Comparison of ENCODE assay signal across 11 cellular contexts in genomic region chr15:45333550-45333949, GRCh38. TPM values are rescaled to one million over a fixed set of nuclear protein-coding genes. Genes with fewer than 3 reads are reported as not detected.
A peak's percentile ranks its signal among the peaks of the same experiment; 100 is the strongest.
DNase-seq lines count a peak whose midpoint lies in the region; ATAC-seq, FAIRE-seq and TF ChIP-seq lines count a peak whose summit lies in the region.
"Had no signal": no experiment of that assay in that cellular context is flagged by ENCODE, and none has a peak within 500 bp of the region (broad histone marks: within the 10 kb centered on the region; RNA-seq: fewer than 3 reads in every experiment).

No MANE protein-coding gene starts in this region.

- no TSS peak for BruUV-seq in A673 (replicated peaks; lab: Mats Ljungman, UMichigan)

- H3K9me3 ChIP-seq in A673 (ENCODE audit: low read depth, low read length, poor library complexity, severe bottlenecking): no peaks in the 10 kb centered on the region
- no peaks in the 10 kb centered on the region for H3K9me3 ChIP-seq in body of pancreas
- H3K9me3 ChIP-seq in vagina: no peaks in the 10 kb centered on the region
- H3K9me3 ChIP-seq: BLaER1 had no signal

- 30 to 32% methylated on average over 2 to 3 of the region's 3 CpGs for WGBS in body of pancreas, 2 donors

- TF ChIP-seq POLR2A in body of pancreas (IDR thresholded peaks at IDR 0.05) (no peak), vagina (IDR thresholded peaks at IDR 0.05) (no peak)

- FAIRE-seq in HTR-8/SVneo (lab: Jason Lieb, UNC): no peak

- DNase-seq in A673 (ENCODE audit: low spot score): peak; percentile 18
- DNase-seq in HTR-8/SVneo (ENCODE audit: insufficient read length, low spot score): peak; percentile 9
- peak in 3 of 4 donors; percentile 46 to 56 (median 46) for DNase-seq in body of pancreas
- peak; percentile 66 for DNase-seq in left kidney (ENCODE audit: low read depth, low spot score)
- DNase-seq in vagina (ENCODE audit: extremely low spot score in 2 of 2): no peak
- no peak for DNase-seq in NAMALWA (ENCODE audit: low spot score)
- DNase-seq in T-helper 1 cell: no peak
- DNase-seq: foreskin keratinocyte, NCI-H1105 treated with DMSO at 0.1 percent for 48 hours had no signal

- no peak overlapping the region for H3K27ac ChIP-seq in A673 (ENCODE audit: low read depth, low read length, poor library complexity, severe bottlenecking)
- H3K27ac ChIP-seq in body of pancreas: peak overlapping the region in 3 of 4 donors; percentile 68 to 84 (median 83)
- H3K27ac ChIP-seq in vagina: no peak overlapping the region
- H3K27ac ChIP-seq: BLaER1, foreskin keratinocyte had no signal

- H3K4me3 ChIP-seq in A673 (ENCODE audit: low read depth, low read length, poor library complexity, severe bottlenecking) (no peak overlapping the region), body of pancreas (no peak overlapping the region), vagina (no peak overlapping the region)
- H3K4me3 ChIP-seq: BLaER1 had no signal

- CTCF ChIA-PET in A673 (lab: Charles Lee): interaction anchor here (0.6 kb wide), 1 partner anchor 159 kb away, joined by 3 read pairs; no protein-coding TSS in a partner anchor

- TF ChIP-seq CTCF in A673 (conservative IDR thresholded peaks at IDR 0.05; ENCODE audit: low read depth, low read length) (no peak), body of pancreas (IDR thresholded peaks at IDR 0.05) (no peak), vagina (IDR thresholded peaks at IDR 0.05) (no peak)

- H3K4me1 ChIP-seq in A673 (ENCODE audit: insufficient read depth, low read length, poor library complexity, severe bottlenecking) (no peaks in the 10 kb centered on the region), body of pancreas (peaks cover 73% of the 10 kb centered on the region), vagina (no peaks in the 10 kb centered on the region)
- H3K4me1 ChIP-seq: BLaER1, foreskin keratinocyte had no signal

- no peaks in the 10 kb centered on the region for H3K27me3 ChIP-seq in A673 (replicated peaks; ENCODE audit: insufficient read depth, low read depth, low read length, poor library complexity)
- no peaks in the 10 kb centered on the region for H3K27me3 ChIP-seq in body of pancreas
- H3K27me3 ChIP-seq in vagina: no peaks in the 10 kb centered on the region
- H3K27me3 ChIP-seq: BLaER1 had no signal

- ATAC-seq in body of pancreas (no peak), HG02588 (IDR thresholded peaks at IDR 0.05; ENCODE audit: unreplicated experiment) (no peak)
- ATAC-seq: foreskin keratinocyte had no signal

- POLR2A ChIA-PET in A673 (lab: Charles Lee; ENCODE audit: low non-redundant PET): no interaction called here

- H3K36me3 ChIP-seq in A673 (ENCODE audit: insufficient read depth, low read length, poor library complexity, severe bottlenecking): no peaks in the 10 kb centered on the region
- no peaks in the 10 kb centered on the region for H3K36me3 ChIP-seq in body of pancreas (replicated peaks in 1 of 2; ENCODE audit: insufficient read depth in 1 of 2, low read depth in 2 of 2)
- no peaks in the 10 kb centered on the region for H3K36me3 ChIP-seq in vagina
- H3K36me3 ChIP-seq: BLaER1 had no signal

- intact Hi-C loops in A673 (cut with micrococcal nuclease; ENCODE audit: unreplicated experiment) (no loop called here), body of pancreas (cut with DNase I) (no loop called here), vagina (cut with DNase I) (no loop called here)

RNA-seq across cellular contexts. Expression of gene GATM, which starts 44.8 kb away (rescaled TPM):
- total RNA-seq in A673 (2021): 9.5 and 11.0 TPM in 2 replicates
- 1,000 to 10,000 TPM; 1,064 to 1,447 TPM for total RNA-seq in body of pancreas
- 50.1 TPM for total RNA-seq in vagina

Comparison
In these comparisons a context has a peak if more than half of its experiments do, and no peak if none do; other contexts are left out.
1. DNase-seq: peak in A673 (single experiment), HTR-8/SVneo (single experiment), body of pancreas (3 of 4) and left kidney (single experiment); none in vagina (0 of 2), NAMALWA (single experiment) and T-helper 1 cell (0 of 5).
2. H3K27ac ChIP-seq: peak in body of pancreas (3 of 4); none in A673 (single experiment) and vagina (single experiment).
3. RNA of gene GATM, which starts 44.8 kb away (total RNA-seq): 1,064 to 1,447 TPM in body of pancreas; 50.1 TPM in vagina (single experiment) and 9.5 to 11.0 TPM in A673; every median in the first group is over 10 times any median in the second.